8 cellular contexts compared by ENCODE assay signal in genomic region chr12:6788972-6789905, GRCh38. TPM values are rescaled to one million over a fixed set of nuclear protein-coding genes. Genes with fewer than 3 reads are reported as not detected.
DNase-seq lines count a peak whose midpoint lies in the region; ATAC-seq and TF ChIP-seq lines count a peak whose summit lies in the region.

Gene CD4 (plus strand): TSS chr12:6789528. CDS start chr12:6800139, 10,611 bp downstream.

- H3K4me3 Mint-ChIP-seq in dendritic cell treated with granulocyte-macrophage colony-stimulating factor and Interleukin-4, amounts not matched to agents 40 ng/mL and 50 ng/mL, for 4 days = peak within 1 kb of the TSS; percentile 88
- H3K4me3 Mint-ChIP-seq in neural progenitor cell = no peak within 1 kb of the TSS

- H3K4me2 ChIP-seq in neural progenitor cell = peak within 1 kb of the TSS; percentile 40

- peaks cover 36% of the 10 kb centered on the region for H3K36me3 Mint-ChIP-seq in dendritic cell treated with granulocyte-macrophage colony-stimulating factor and Interleukin-4, amounts not matched to agents 40 ng/mL and 50 ng/mL, for 4 days (ENCODE audit: low read depth)
- no peaks in the 10 kb centered on the region for H3K36me3 Mint-ChIP-seq in neural progenitor cell

- ATAC-seq in Right ventricle myocardium inferior = peak; percentile 77

- peak within 1 kb of the TSS; percentile 70 for H2AFZ ChIP-seq in neural progenitor cell (replicated peaks)

- no peaks in the 10 kb centered on the region for H4K20me1 ChIP-seq in neural progenitor cell (ENCODE audit: low read depth)

- TF ChIP-seq CTCF in neural progenitor cell (IDR thresholded peaks at IDR 0.05) = no peak

- peaks cover 70% of the 10 kb centered on the region for H3K4me1 Mint-ChIP-seq in dendritic cell treated with granulocyte-macrophage colony-stimulating factor and Interleukin-4, amounts not matched to agents 40 ng/mL and 50 ng/mL, for 4 days (ENCODE audit: low read depth)
- H3K4me1 Mint-ChIP-seq in neural progenitor cell = peaks cover 49% of the 10 kb centered on the region

- no peaks in the 10 kb centered on the region for H3K36me3 ChIP-seq in neural progenitor cell

- no peaks in the 10 kb centered on the region for H3K9me3 ChIP-seq in neural progenitor cell (ENCODE audit: low read depth)

- peaks cover 20% of the 10 kb centered on the region for H3F3A ChIP-seq in neural progenitor cell (ENCODE audit: low read depth)

- DNase-seq in Right ventricle myocardium inferior (ENCODE audit: missing footprints) (peak; percentile 87), cardiac septum (ENCODE audit: low spot score) (no peak), neural progenitor cell (ENCODE audit: low spot score) (no peak), OCI-M2 (lab: John Stamatoyannopoulos, UW; ENCODE audit: unreplicated experiment) (no peak), A172 (ENCODE audit: low spot score) (no peak), NCI-H2196 (lab: John Stamatoyannopoulos, UW; ENCODE audit: unreplicated experiment) (no peak)
- no peak for DNase-seq in effector CD8-positive, alpha-beta T cell (lab: John Stamatoyannopoulos, UW)

- no peak within 1 kb of the TSS for H3K27ac ChIP-seq in neural progenitor cell

- H3K4me1 ChIP-seq in neural progenitor cell = peaks cover 35% of the 10 kb centered on the region

- H3K27ac Mint-ChIP-seq in dendritic cell treated with granulocyte-macrophage colony-stimulating factor and Interleukin-4, amounts not matched to agents 40 ng/mL and 50 ng/mL, for 4 days = peak within 1 kb of the TSS; percentile 93
- H3K27ac Mint-ChIP-seq in neural progenitor cell = no peak within 1 kb of the TSS

- no peaks in the 10 kb centered on the region for H3K27me3 Mint-ChIP-seq in dendritic cell treated with granulocyte-macrophage colony-stimulating factor and Interleukin-4, amounts not matched to agents 40 ng/mL and 50 ng/mL, for 4 days
- peaks cover 4% of the 10 kb centered on the region for H3K27me3 Mint-ChIP-seq in neural progenitor cell (ENCODE audit: insufficient read depth, low read depth)

- no peak within 1 kb of the TSS for H3K4me3 ChIP-seq in neural progenitor cell

- intact Hi-C loops in Right ventricle myocardium inferior (cut with DNase I) = no loop called here
- intact Hi-C loops in cardiac septum (cut with DNase I) = no loop called here
- intact Hi-C loops in dendritic cell treated with granulocyte-macrophage colony-stimulating factor and Interleukin-4, amounts not matched to agents 40 ng/mL and 50 ng/mL, for 4 days (cut with micrococcal nuclease) = loop anchor here (5.0 kb wide), 1 partner anchor 33 kb away; the partner anchor contains the start of gene GPR162

- H3K79me2 ChIP-seq in neural progenitor cell (ENCODE audit: low read depth) = no peaks in the 10 kb centered on the region

- H3K9me3 Mint-ChIP-seq in dendritic cell treated with granulocyte-macrophage colony-stimulating factor and Interleukin-4, amounts not matched to agents 40 ng/mL and 50 ng/mL, for 4 days = no peaks in the 10 kb centered on the region
- H3K9me3 Mint-ChIP-seq in neural progenitor cell = no peaks in the 10 kb centered on the region

- no peaks in the 10 kb centered on the region for H3K27me3 ChIP-seq in neural progenitor cell

- H3K9ac ChIP-seq in neural progenitor cell = no peak within 1 kb of the TSS

RNA-seq across cellular contexts. Expression of gene CD4, which starts in this region (rescaled TPM):
- total RNA-seq in Right ventricle myocardium inferior (13.4 TPM), cardiac septum (3.8 TPM), neural progenitor cell (ENCODE audit: low replicate concordance) (2.0 and 2.5 TPM in 2 replicates)
- total RNA-seq in A172 (2014; rRNA removed; shearing (Covaris generic)) = not detected in 2 replicates
